11 cellular contexts compared by ENCODE assay signal in genomic region chr9:124008855-124009834, GRCh38. TPM values are rescaled to one million over a fixed set of nuclear protein-coding genes. Genes with fewer than 3 reads are reported as not detected.
A peak's percentile ranks its signal among the peaks of the same experiment; 100 is the strongest.
DNase-seq lines count a peak whose midpoint lies in the region; ATAC-seq and TF ChIP-seq lines count a peak whose summit lies in the region.
"Had no signal": no experiment of that assay in that cellular context is flagged by ENCODE, and none has a peak within 500 bp of the region (broad histone marks: within the 10 kb centered on the region; RNA-seq: fewer than 3 reads in every experiment).

No MANE protein-coding gene starts in this region.

- peaks cover 15% of the 10 kb centered on the region for H3K9me3 ChIP-seq in BLaER1
- no peaks in the 10 kb centered on the region; the same call in 1 of the 2 replicates for H3K9me3 ChIP-seq in ES-I3 (ENCODE audit: control insufficient read depth, insufficient read depth, low read length)
- H3K9me3 ChIP-seq in iPS DF 6.9 (ENCODE audit: control insufficient read depth, insufficient read depth, low read length), result no peaks in the 10 kb centered on the region

- H3K9ac ChIP-seq in BLaER1, result no peak overlapping the region
- peak overlapping the region; percentile 57; the same call in 1 of the 2 replicates for H3K9ac ChIP-seq in ES-I3 (ENCODE audit: low read depth, low read length)

- DNase-seq in NCI-H748 treated with DMSO at 0.1 percent for 48 hours (lab: John Stamatoyannopoulos, UW), result peak; percentile 35
- no peak for DNase-seq in iPS DF 6.9 (ENCODE audit: low read depth, low spot score)
- no peak for DNase-seq in activated CD4-positive, CD25-positive, alpha-beta regulatory T cell (lab: John Stamatoyannopoulos, UW)
- no peak for DNase-seq in NAMALWA (ENCODE audit: low spot score)
- no peak for DNase-seq in foreskin keratinocyte
- DNase-seq: Right ventricle myocardium superior; stimulated activated CD4-positive, alpha-beta T cell treated with anti-CD3 and anti-CD28 coated beads, Interleukin-4, amount 100 ng/mL, for 4 hours had no signal

- no peak for TF ChIP-seq CTCF in foreskin keratinocyte (conservative IDR thresholded peaks at IDR 0.05)

- peaks cover 100% of the 10 kb centered on the region for H3K27me3 ChIP-seq in BLaER1
- peaks cover 91% of the 10 kb centered on the region for H3K27me3 ChIP-seq in iPS DF 6.9 (ENCODE audit: control insufficient read depth, insufficient read depth, low read length)
- peaks cover 100% of the 10 kb centered on the region for H3K27me3 ChIP-seq in foreskin keratinocyte

- ATAC-seq in GM18907 (IDR thresholded peaks at IDR 0.05; ENCODE audit: unreplicated experiment) (no peak), foreskin keratinocyte (no peak)

- peaks cover 96% of the 10 kb centered on the region for H4K20me1 ChIP-seq in BLaER1

- H3K4me3 ChIP-seq in BLaER1, result 0 out of 2 replicates have a peak overlapping the region, but pooled peaks have one; percentile 20
- peak overlapping the region; percentile 14; the same call in 1 of the 2 replicates for H3K4me3 ChIP-seq in iPS DF 6.9 (ENCODE audit: low read length)

- H3K27ac ChIP-seq in BLaER1 (no peak overlapping the region), iPS DF 6.9 (ENCODE audit: low read length) (no peak overlapping the region), foreskin keratinocyte (no peak overlapping the region)

- WGBS in iPS DF 6.9 (ENCODE audit: insufficient coverage, insufficient read length), result no CpG with 5 or more reads among the region's 74 CpGs

- H3K4me1 ChIP-seq in BLaER1, result peaks cover 31% of the 10 kb centered on the region
- H3K4me1 ChIP-seq in ES-I3 (ENCODE audit: insufficient read depth, low read length), result peaks cover 42% of the 10 kb centered on the region
- H3K4me1 ChIP-seq in iPS DF 6.9 (ENCODE audit: control insufficient read depth, insufficient read depth, low read length), result peaks cover 3% of the 10 kb centered on the region
- H3K4me1 ChIP-seq in foreskin keratinocyte, result no peaks in the 10 kb centered on the region

- H3K36me3 ChIP-seq in BLaER1 (no peaks in the 10 kb centered on the region), ES-I3 (ENCODE audit: insufficient read depth, low read length) (no peaks in the 10 kb centered on the region), iPS DF 6.9 (ENCODE audit: control insufficient read depth, insufficient read depth, low read length) (no peaks in the 10 kb centered on the region)

- H3K4me2 ChIP-seq in BLaER1, result peak overlapping the region; percentile 18; the same call in 1 of the 2 replicates

RNA-seq across cellular contexts. Expression of gene LHX2, which starts 2.4 kb away (rescaled TPM):
- total RNA-seq in foreskin keratinocyte, result not detected in 2 replicates
- not detected in 2 replicates for polyA plus RNA-seq in foreskin keratinocyte
- total RNA-seq: kidney epithelial cell, Right ventricle myocardium superior had no signal
